Comparison of ENCODE assay signal across 19 cellular contexts in genomic region chr1:81158592-81158991, GRCh38.
DNase-seq lines count a peak whose midpoint lies in the region; ATAC-seq and TF ChIP-seq lines count a peak whose summit lies in the region.
"Had no signal": no experiment of that assay in that cellular context is flagged by ENCODE, and none has a peak within 500 bp of the region (broad histone marks: within the 10 kb centered on the region; RNA-seq: fewer than 3 reads in every experiment).

No MANE protein-coding gene starts in this region.

- H3K4me1 ChIP-seq in H9 (ENCODE audit: insufficient read depth, low read length), result no peaks in the 10 kb centered on the region; the same call in 1 of the 2 replicates
- peaks cover 6% of the 10 kb centered on the region for H3K4me1 ChIP-seq in smooth muscle cell (ENCODE audit: low read depth)

- H3K4me2 ChIP-seq in H9 (ENCODE audit: insufficient read depth, insufficient read length, low read length), result no peak overlapping the region
- peak overlapping the region; percentile 32 for H3K4me2 ChIP-seq in smooth muscle cell

- H3K4me3 ChIP-seq in foreskin fibroblast (ENCODE audit: low read depth in 1 of 2, low read length in 2 of 2), result no peak overlapping the region
- peak overlapping the region; percentile 28 for H3K4me3 ChIP-seq in smooth muscle cell
- H3K4me3 ChIP-seq in WERI-Rb-1 (ENCODE audit: low read depth, low read length), result no peak overlapping the region
- H3K4me3 ChIP-seq: GM12878 had no signal

- peak overlapping the region; percentile 8 for H3K9ac ChIP-seq in H9 (ENCODE audit: extremely low read depth, insufficient read length, low read length)
- H3K9ac ChIP-seq in smooth muscle cell (ENCODE audit: low read depth), result no peak overlapping the region

- no peaks in the 10 kb centered on the region for H3K36me3 Mint-ChIP-seq in H9 (ENCODE audit: insufficient read depth in 1 of 3, low read depth in 3 of 3)
- H3K36me3 Mint-ChIP-seq: brain; CD4-positive, CD25-positive, alpha-beta regulatory T cell had no signal

- H4K8ac ChIP-seq in H9 (replicated peaks; ENCODE audit: insufficient read length, low read depth, low read length), result no peak overlapping the region

- H3K27ac Mint-ChIP-seq in H9, result peak overlapping the region in 1 of 3 experiments; percentile 60; a peak in 3 of 7 replicates
- H3K27ac Mint-ChIP-seq: activated B cell treated with CpG ODN at 0.5 μM for 24 hours; brain; CD4-positive, CD25-positive, alpha-beta regulatory T cell; progenitor cell of endocrine pancreas had no signal

- H3K4me1 Mint-ChIP-seq in H9, result peaks cover 32 to 35% of the 10 kb centered on the region in 2 experiments
- H3K4me1 Mint-ChIP-seq: activated B cell treated with CpG ODN at 0.5 μM for 24 hours; CD4-positive, CD25-positive, alpha-beta regulatory T cell had no signal

- H3K36me3 ChIP-seq in smooth muscle cell (ENCODE audit: low read depth) (no peaks in the 10 kb centered on the region), WERI-Rb-1 (no peaks in the 10 kb centered on the region)

- H2BK20ac ChIP-seq in H9 (ENCODE audit: low read depth, low read length, poor library complexity, severe bottlenecking), result no peak overlapping the region

- H2AFZ ChIP-seq in H9 (ENCODE audit: low read length), result no peak overlapping the region
- peak overlapping the region; percentile 67 for H2AFZ ChIP-seq in smooth muscle cell (ENCODE audit: low read depth)

- H3K14ac ChIP-seq in H9 (ENCODE audit: insufficient read depth, low read length), result no peak overlapping the region

- no peak overlapping the region for H2BK12ac ChIP-seq in H9 (ENCODE audit: insufficient read length, low read depth, low read length)

- H3T11ph ChIP-seq in H9 (ENCODE audit: low read length), result no peak overlapping the region

- H2BK120ac ChIP-seq in H9 (ENCODE audit: low read depth, low read length, poor library complexity, severe bottlenecking), result no peak overlapping the region

- ATAC-seq in GM21360 (IDR thresholded peaks at IDR 0.05; ENCODE audit: unreplicated experiment), result no peak
- ATAC-seq: GM12878 had no signal

- H3K4me3 Mint-ChIP-seq in H9, result no peak overlapping the region
- H3K4me3 Mint-ChIP-seq: activated B cell treated with CpG ODN at 0.5 μM for 24 hours; brain; CD4-positive, CD25-positive, alpha-beta regulatory T cell had no signal

- no peaks in the 10 kb centered on the region for H3K9me3 Mint-ChIP-seq in H9
- H3K9me3 Mint-ChIP-seq: activated B cell treated with CpG ODN at 0.5 μM for 24 hours, brain had no signal

- DNase-seq in H9 (no peak), amniotic epithelial cell (ENCODE audit: low read depth) (peak; percentile 89), foreskin fibroblast (peak; percentile 40 to 62), smooth muscle cell (lab: John Stamatoyannopoulos, UW; ENCODE audit: unreplicated experiment) (no peak), WERI-Rb-1 (no peak), putamen (ENCODE audit: low spot score) (no peak)
- DNase-seq: activated B cell treated with CpG ODN at 0.5 μM for 24 hours; activated naive CD4-positive, alpha-beta T cell; CD4-positive, CD25-positive, alpha-beta regulatory T cell; effector CD4-positive, alpha-beta T cell; glutamatergic neuron; Kasumi-1; kidney; NCI-H2029; stimulated activated CD4-positive, alpha-beta T cell treated with anti-CD3 and anti-CD28 coated beads, Interleukin-15, amount 100 ng/mL, for 24 hours had no signal

- no peaks in the 10 kb centered on the region for H3K79me1 ChIP-seq in H9 (ENCODE audit: insufficient read depth, low read depth, low read length, poor library complexity, severe bottlenecking)

- H3K27me3 ChIP-seq in H9 (ENCODE audit: insufficient read depth, low read length) (no peaks in the 10 kb centered on the region), smooth muscle cell (ENCODE audit: low read depth) (no peaks in the 10 kb centered on the region), WERI-Rb-1 (ENCODE audit: insufficient read depth, low read depth, severe bottlenecking) (no peaks in the 10 kb centered on the region)

- H3K27me3 Mint-ChIP-seq in H9 (ENCODE audit: low read depth), result no peaks in the 10 kb centered on the region
- H3K27me3 Mint-ChIP-seq: activated B cell treated with CpG ODN at 0.5 μM for 24 hours; CD4-positive, CD25-positive, alpha-beta regulatory T cell had no signal

- H3K79me2 ChIP-seq in H9 (ENCODE audit: insufficient read depth, low read length) (0 out of 2 replicates have a peak, but pooled peaks cover 2% of the 10 kb centered on the region), smooth muscle cell (ENCODE audit: low read depth) (no peaks in the 10 kb centered on the region)

- H3K27ac ChIP-seq in H9 (ENCODE audit: insufficient read length, low read depth, low read length) (no peak overlapping the region), smooth muscle cell (ENCODE audit: low read depth) (no peak overlapping the region), WERI-Rb-1 (no peak overlapping the region)

- H2AK5ac ChIP-seq in H9 (ENCODE audit: insufficient read length, low read length), result no peak overlapping the region

- no peak overlapping the region for H4K91ac ChIP-seq in H9 (ENCODE audit: insufficient read length, low read depth, low read length)

- no peaks in the 10 kb centered on the region for H3K23me2 ChIP-seq in H9 (ENCODE audit: insufficient read length, low read depth, low read length, poor library complexity, severe bottlenecking)

- no peak overlapping the region for H3K56ac ChIP-seq in H9 (ENCODE audit: insufficient read length, low read depth, low read length)

- H3K9me3 ChIP-seq in H9 (ENCODE audit: control insufficient read depth, low read depth, low read length), result no peaks in the 10 kb centered on the region
- no peaks in the 10 kb centered on the region for H3K9me3 ChIP-seq in smooth muscle cell (replicated peaks; ENCODE audit: low read depth)
- H3K9me3 ChIP-seq in WERI-Rb-1 (ENCODE audit: severe bottlenecking), result no peaks in the 10 kb centered on the region

- no peak overlapping the region for H4K5ac ChIP-seq in H9 (ENCODE audit: insufficient read length, low read depth, low read length)

- no peak overlapping the region for H3K23ac ChIP-seq in H9 (ENCODE audit: insufficient read length, low read depth, low read length)

- no peaks in the 10 kb centered on the region for H3F3A ChIP-seq in smooth muscle cell (ENCODE audit: low read depth)

- no CpG with 5 or more reads among the region's 3 CpGs for WGBS in H9 (ENCODE audit: extremely low coverage, insufficient read length, low lambda C conversion rate)
- WGBS in smooth muscle cell (ENCODE audit: low lambda C conversion rate), result 74% methylated on average over 3 of the region's 3 CpGs

- H2BK5ac ChIP-seq in H9 (ENCODE audit: insufficient read length, low read length), result no peak overlapping the region

- no peak overlapping the region for H3K4ac ChIP-seq in H9 (ENCODE audit: low read depth, low read length)

- H3K18ac ChIP-seq in H9 (ENCODE audit: insufficient read length, low read depth, low read length), result no peak overlapping the region

- H2BK15ac ChIP-seq in H9 (ENCODE audit: low read depth, low read length), result no peak overlapping the region

- H4K20me1 ChIP-seq in H9 (ENCODE audit: control insufficient read depth, insufficient read depth, insufficient read length) (no peaks in the 10 kb centered on the region), smooth muscle cell (ENCODE audit: low read depth) (no peaks in the 10 kb centered on the region)

- no peak for TF ChIP-seq CTCF in H9 (conservative IDR thresholded peaks at IDR 0.05)
- no peak for TF ChIP-seq CTCF in foreskin fibroblast (IDR thresholded peaks at IDR 0.05; ENCODE audit: low read depth, low read length)
- no peak for TF ChIP-seq CTCF in smooth muscle cell (IDR thresholded peaks at IDR 0.05; ENCODE audit: borderline replicate concordance, insufficient read depth, poor library complexity, severe bottlenecking)
- TF ChIP-seq CTCF in WERI-Rb-1 (IDR thresholded peaks at IDR 0.05; ENCODE audit: low read depth, low read length), result no peak

Comparison
In these comparisons a context has a peak if more than half of its experiments do, and no peak if none do; other contexts are left out.
1. DNase-seq: peak in amniotic epithelial cell (single experiment) and foreskin fibroblast (2 of 2); none in H9 (single experiment), smooth muscle cell (single experiment), WERI-Rb-1 (single experiment) and putamen (single experiment).